In genomic region chr11:129998107-129998506, GRCh38 we compare ENCODE assay signal across 20 cellular contexts. TPM values are rescaled to one million over a fixed set of nuclear protein-coding genes. Genes with fewer than 3 reads are reported as not detected.
A peak's percentile ranks its signal among the peaks of the same experiment; 100 is the strongest.
DNase-seq lines count a peak whose midpoint lies in the region; ATAC-seq and TF ChIP-seq lines count a peak whose summit lies in the region.
"Had no signal": no experiment of that assay in that cellular context is flagged by ENCODE, and none has a peak within 500 bp of the region (broad histone marks: within the 10 kb centered on the region; RNA-seq: fewer than 3 reads in every experiment).

No MANE protein-coding gene starts in this region.

- peaks cover 11% of the 10 kb centered on the region for H3K36me3 Mint-ChIP-seq in CD4-positive, CD25-positive, alpha-beta regulatory T cell

- no peaks in the 10 kb centered on the region for H3K9me3 ChIP-seq in CD4-positive, CD25-positive, alpha-beta regulatory T cell (ENCODE audit: control insufficient read depth in 2 of 2, low read length in 2 of 2)
- no peaks in the 10 kb centered on the region for H3K9me3 ChIP-seq in suprapubic skin
- H3K9me3 ChIP-seq: heart right ventricle, vagina had no signal

- 52% methylated on average over 1 of the region's 1 CpG for WGBS in suprapubic skin

- peak overlapping the region; percentile 68 for H3K27ac ChIP-seq in CD4-positive, CD25-positive, alpha-beta regulatory T cell (ENCODE audit: insufficient read depth, low read length, poor library complexity, severe bottlenecking)
- H3K27ac ChIP-seq in suprapubic skin = no peak overlapping the region
- H3K27ac ChIP-seq: C4-2B, GM23248, heart right ventricle, vagina had no signal

- H3K9me3 Mint-ChIP-seq in CD4-positive, CD25-positive, alpha-beta regulatory T cell = peaks cover 0 to 1% (median 0%) of the 10 kb centered on the region in 7 donors
- H3K9me3 Mint-ChIP-seq: activated T-cell treated with anti-CD3 and anti-CD28 coated beads, Interleukin-2, amount 50 U/mL, for 24 hours; stimulated activated effector memory CD8-positive, alpha-beta T cell treated with anti-CD3 and anti-CD28 coated beads, Interleukin-12 subunit alpha, Interleukin-12 subunit beta, amount 100 ng/mL, for 72 hours had no signal

- no peak for TF ChIP-seq POLR2A in suprapubic skin (IDR thresholded peaks at IDR 0.05)

- peak overlapping the region in 2 of 4 donors; percentile 48 to 69 for H3K4me3 Mint-ChIP-seq in CD4-positive, CD25-positive, alpha-beta regulatory T cell
- H3K4me3 Mint-ChIP-seq: activated CD4-positive, alpha-beta T cell treated with anti-CD3 and anti-CD28 coated beads for 36 hours; activated T-cell treated with anti-CD3 and anti-CD28 coated beads, Interleukin-2, amount 50 U/mL, for 24 hours; stimulated activated effector memory CD8-positive, alpha-beta T cell treated with anti-CD3 and anti-CD28 coated beads, Interleukin-12 subunit alpha, Interleukin-12 subunit beta, amount 100 ng/mL, for 72 hours; T-helper 17 cell had no signal

- no peaks in the 10 kb centered on the region for H3K27me3 ChIP-seq in CD4-positive, CD25-positive, alpha-beta regulatory T cell (ENCODE audit: control insufficient read depth, insufficient read depth, low read length)
- H3K27me3 ChIP-seq in suprapubic skin = no peaks in the 10 kb centered on the region
- H3K27me3 ChIP-seq: heart right ventricle, vagina had no signal

- peaks cover 34% of the 10 kb centered on the region for H3K4me1 ChIP-seq in CD4-positive, CD25-positive, alpha-beta regulatory T cell (ENCODE audit: control insufficient read depth, insufficient read depth, low read length, poor library complexity, severe bottlenecking)
- H3K4me1 ChIP-seq in suprapubic skin = peaks cover 20% of the 10 kb centered on the region

- peak overlapping the region; percentile 64 for H3K4me3 ChIP-seq in CD4-positive, CD25-positive, alpha-beta regulatory T cell (ENCODE audit: low read depth, low read length)
- H3K4me3 ChIP-seq in suprapubic skin = no peak overlapping the region
- H3K4me3 ChIP-seq: GM23248, heart right ventricle, vagina had no signal

- H3K27me3 Mint-ChIP-seq in CD4-positive, CD25-positive, alpha-beta regulatory T cell = no peaks in the 10 kb centered on the region
- H3K27me3 Mint-ChIP-seq: activated CD4-positive, alpha-beta T cell treated with anti-CD3 and anti-CD28 coated beads for 36 hours; activated T-cell treated with anti-CD3 and anti-CD28 coated beads, Interleukin-2, amount 50 U/mL, for 24 hours; T-helper 17 cell had no signal

- peaks cover 2% of the 10 kb centered on the region for H3K36me3 ChIP-seq in CD4-positive, CD25-positive, alpha-beta regulatory T cell (ENCODE audit: control insufficient read depth, insufficient read depth, low read length)
- no peaks in the 10 kb centered on the region for H3K36me3 ChIP-seq in suprapubic skin
- H3K36me3 ChIP-seq: heart right ventricle, vagina had no signal

- peak overlapping the region in 1 of 3 donors; percentile 94 for H3K27ac Mint-ChIP-seq in CD4-positive, CD25-positive, alpha-beta regulatory T cell
- H3K27ac Mint-ChIP-seq: activated CD4-positive, alpha-beta T cell treated with anti-CD3 and anti-CD28 coated beads for 36 hours; activated T-cell treated with anti-CD3 and anti-CD28 coated beads, Interleukin-2, amount 50 U/mL, for 24 hours; stimulated activated effector memory CD8-positive, alpha-beta T cell treated with anti-CD3 and anti-CD28 coated beads, Interleukin-12 subunit alpha, Interleukin-12 subunit beta, amount 100 ng/mL, for 72 hours had no signal

- in situ Hi-C loops in G401 (cut with HindIII; ENCODE audit: low sequenced_read_pairs) = no loop called here

- peaks cover 21 to 64% (median 44%) of the 10 kb centered on the region in 4 donors for H3K4me1 Mint-ChIP-seq in CD4-positive, CD25-positive, alpha-beta regulatory T cell

- ATAC-seq in CD4-positive, CD25-positive, alpha-beta regulatory T cell (ENCODE audit: low read depth in 2 of 2) = no peak
- no peak for ATAC-seq in GM21381 (IDR thresholded peaks at IDR 0.05; ENCODE audit: unreplicated experiment)
- ATAC-seq: activated CD4-positive, alpha-beta T cell treated with anti-CD3 and anti-CD28 coated beads for 36 hours; heart right ventricle; left colon; stimulated activated effector memory CD8-positive, alpha-beta T cell treated with anti-CD3 and anti-CD28 coated beads, Interleukin-12 subunit alpha, Interleukin-12 subunit beta, amount 100 ng/mL, for 72 hours; T-helper 17 cell had no signal

- no peak for TF ChIP-seq CTCF in suprapubic skin (IDR thresholded peaks at IDR 0.05)

- no peak for DNase-seq in CD4-positive, CD25-positive, alpha-beta regulatory T cell
- DNase-seq in G401 (ENCODE audit: low spot score) (peak; percentile 43), NCI-H345 (lab: John Stamatoyannopoulos, UW) (peak; percentile 27), left kidney (ENCODE audit: low read depth, low spot score) (peak; percentile 25), suprapubic skin (ENCODE audit: low spot score in 2 of 2) (no peak)
- DNase-seq in activated naive CD4-positive, alpha-beta T cell treated with anti-CD3 and anti-CD28 coated beads, Interleukin-2, amount 50 U/mL, for 16 hours = no peak
- DNase-seq: activated CD4-positive, alpha-beta T cell treated with anti-CD3 and anti-CD28 coated beads for 36 hours; activated T-cell treated with anti-CD3 and anti-CD28 coated beads, Interleukin-2, amount 50 U/mL, for 24 hours; GF-D8; GM23248; heart right ventricle; KG1; left colon; NCI-H446 treated with DMSO at 0.1 percent for 48 hours; stimulated activated CD4-positive, alpha-beta T cell treated with anti-CD3 and anti-CD28 coated beads, Interleukin-2, amount 100 ng/mL, for 48 hours; T-helper 17 cell had no signal

- no peak for TF ChIP-seq EP300 in suprapubic skin (IDR thresholded peaks at IDR 0.05)

RNA-seq across cellular contexts. Expression of gene PRDM10, which starts 4.5 kb away (rescaled TPM):
- 15.8 TPM for total RNA-seq in CD4-positive, CD25-positive, alpha-beta regulatory T cell
- 1 to 10 TPM; 2.6 to 3.0 (median 2.7) TPM for polyA plus RNA-seq in CD4-positive, CD25-positive, alpha-beta regulatory T cell
- 3.0 and 5.6 TPM in 2 replicates for total RNA-seq in G401 (2014; rRNA removed; shearing (Covaris generic))
- 10 to 100 TPM; 11.4 to 49.8 (median 13.4) TPM for total RNA-seq in suprapubic skin

Comparison
In these comparisons a context has a peak if more than half of its experiments do, and no peak if none do; other contexts are left out.
1. DNase-seq: peak in G401 (single experiment), NCI-H345 (single experiment) and left kidney (single experiment); none in CD4-positive, CD25-positive, alpha-beta regulatory T cell (0 of 3), suprapubic skin (0 of 2) and activated naive CD4-positive, alpha-beta T cell treated with anti-CD3 and anti-CD28 coated beads, Interleukin-2, amount 50 U/mL, for 16 hours (single experiment).